ENCODE assay signal across 9 cellular contexts in the genomic region with DNA sequence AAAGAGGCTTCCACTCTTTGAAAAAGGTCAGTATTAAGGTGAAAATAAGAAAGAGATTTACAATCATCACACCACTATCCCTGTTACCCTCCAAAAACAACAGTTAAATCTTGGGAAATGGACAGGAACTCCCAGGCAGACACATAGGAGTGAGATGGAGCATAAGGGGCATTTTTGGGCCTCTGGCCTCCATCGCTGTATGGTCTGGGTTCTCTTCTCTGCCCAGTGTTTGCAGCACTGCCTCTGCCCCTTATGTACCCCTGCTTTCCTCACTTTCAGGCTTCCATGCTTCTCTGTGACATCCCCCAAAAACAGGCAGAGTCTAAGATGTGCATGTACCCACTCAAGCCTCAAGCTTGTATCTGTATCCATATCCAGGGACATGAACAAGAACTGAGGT. TPM values are rescaled to one million over a fixed set of nuclear protein-coding genes. Genes with fewer than 3 reads are reported as not detected.
DNase-seq lines count a peak whose midpoint lies in the region; ATAC-seq and TF ChIP-seq lines count a peak whose summit lies in the region.
"Had no signal": no experiment of that assay in that cellular context is flagged by ENCODE, and none has a peak within 500 bp of the region (broad histone marks: within the 10 kb centered on the region; RNA-seq: fewer than 3 reads in every experiment).

No MANE protein-coding gene starts in this region.

- POLR2A ChIA-PET in IMR-90 (lab: Charles Lee; ENCODE audit: unreplicated experiment) = no interaction called here

- peak overlapping the region; percentile 80 to 88 for H4K8ac ChIP-seq in IMR-90 (ENCODE audit: low read depth in 2 of 2, low read length in 2 of 2)

- H2AK5ac ChIP-seq in IMR-90 (ENCODE audit: low read depth, low read length) = peak overlapping the region; percentile 93

- H3K9me3 ChIP-seq in IMR-90 (ENCODE audit: control insufficient read depth, insufficient read depth, low read length) (no peaks in the 10 kb centered on the region), right cardiac atrium (ENCODE audit: control insufficient read depth, low read length) (no peaks in the 10 kb centered on the region), smooth muscle cell (replicated peaks; ENCODE audit: low read depth) (no peaks in the 10 kb centered on the region), osteoblast (ENCODE audit: low read depth, low read length) (no peaks in the 10 kb centered on the region)
- H3K9me3 ChIP-seq: SJSA1 had no signal

- H2BK120ac ChIP-seq in IMR-90 (ENCODE audit: low read depth, low read length) = peak overlapping the region; percentile 90

- H3K23ac ChIP-seq in IMR-90 (ENCODE audit: low read depth, low read length) = peak overlapping the region; percentile 100

- H3K36me3 Mint-ChIP-seq in activated T-helper 2 cell treated with anti-CD3 and anti-CD28 coated beads, Interferon-gamma antibody, Interleukin-2, Interleukin-4, amounts not matched to agents 10 μg/mL and 5 μg/mL and 100 μg/mL, durations not matched to agents 14 hours and 24 hours and 36 hours (ENCODE audit: low read depth) = peaks cover 19% of the 10 kb centered on the region

- in situ Hi-C loops in IMR-90 (cut with MboI; ENCODE audit: low sequenced_read_pairs) = loop anchor here (10.0 kb wide), 1 partner anchor 191 kb away; no protein-coding TSS in a partner anchor

- TF ChIP-seq POLR2A in IMR-90 (IDR thresholded peaks at IDR 0.05; ENCODE audit: low read depth, low read length) = no peak

- no peaks in the 10 kb centered on the region for H3K9me3 Mint-ChIP-seq in activated T-helper 2 cell treated with anti-CD3 and anti-CD28 coated beads, Interferon-gamma antibody, Interleukin-2, Interleukin-4, amounts not matched to agents 10 μg/mL and 5 μg/mL and 100 μg/mL, durations not matched to agents 14 hours and 24 hours and 36 hours

- peaks cover 3% of the 10 kb centered on the region; the same call in 1 of the 2 replicates for H3K9me1 ChIP-seq in IMR-90 (ENCODE audit: insufficient read depth, low read length)

- ATAC-seq in IMR-90 (ENCODE audit: low read depth) = no peak
- no peak for ATAC-seq in right cardiac atrium

- peaks cover 43% of the 10 kb centered on the region for H3K4me1 Mint-ChIP-seq in activated T-helper 2 cell treated with anti-CD3 and anti-CD28 coated beads, Interferon-gamma antibody, Interleukin-2, Interleukin-4, amounts not matched to agents 10 μg/mL and 5 μg/mL and 100 μg/mL, durations not matched to agents 14 hours and 24 hours and 36 hours (ENCODE audit: low read depth)

- H3K4me1 ChIP-seq in IMR-90 (ENCODE audit: control insufficient read depth, insufficient read depth, low read length) (peaks cover 33% of the 10 kb centered on the region), right cardiac atrium (ENCODE audit: control insufficient read depth, insufficient read depth, low read length) (peaks cover 3% of the 10 kb centered on the region), smooth muscle cell (ENCODE audit: low read depth) (peaks cover 15% of the 10 kb centered on the region), osteoblast (ENCODE audit: insufficient read depth, low read length) (peaks cover 5% of the 10 kb centered on the region)

- H3K9ac ChIP-seq in IMR-90 (ENCODE audit: low read depth, low read length) (peak overlapping the region; percentile 100), smooth muscle cell (ENCODE audit: low read depth) (peak overlapping the region; percentile 81)

- H2AFZ ChIP-seq in IMR-90 (replicated peaks; ENCODE audit: low read length, poor library complexity) = peak overlapping the region; percentile 6
- peak overlapping the region; percentile 26 for H2AFZ ChIP-seq in smooth muscle cell (ENCODE audit: low read depth)
- H2AFZ ChIP-seq in osteoblast (ENCODE audit: low read length) = no peak overlapping the region

- H3K4me3 ChIP-seq in IMR-90 (ENCODE audit: insufficient read depth, low read depth, low read length) (no peak overlapping the region), right cardiac atrium (ENCODE audit: low read length) (no peak overlapping the region), smooth muscle cell (peak overlapping the region; percentile 72), osteoblast (ENCODE audit: insufficient read depth, low read length) (no peak overlapping the region)

- intact Hi-C loops in IMR-90 (cut with micrococcal nuclease) = no loop called here
- intact Hi-C loops in activated T-helper 2 cell treated with anti-CD3 and anti-CD28 coated beads, Interferon-gamma antibody, Interleukin-2, Interleukin-4, amounts not matched to agents 10 μg/mL and 5 μg/mL and 100 μg/mL, durations not matched to agents 14 hours and 24 hours and 36 hours (cut with micrococcal nuclease) = no loop called here
- intact Hi-C loops in right cardiac atrium (cut with DNase I) = no loop called here

- H3K27me3 ChIP-seq in IMR-90 (ENCODE audit: control insufficient read depth, insufficient read depth, low read length) = no peaks in the 10 kb centered on the region
- H3K27me3 ChIP-seq in right cardiac atrium (ENCODE audit: control insufficient read depth, insufficient read depth) = no peaks in the 10 kb centered on the region
- H3K27me3 ChIP-seq in smooth muscle cell (ENCODE audit: low read depth) = peaks cover 6% of the 10 kb centered on the region
- H3K27me3 ChIP-seq in osteoblast (ENCODE audit: insufficient read depth, low read length) = peaks cover 83% of the 10 kb centered on the region
- H3K27me3 ChIP-seq: SJSA1 had no signal

- peak overlapping the region; percentile 96 for H2BK5ac ChIP-seq in IMR-90 (ENCODE audit: low read depth, low read length, poor library complexity, severe bottlenecking)

- H4K20me1 ChIP-seq in IMR-90 (ENCODE audit: insufficient read depth, low read length) = no peaks in the 10 kb centered on the region
- H4K20me1 ChIP-seq in smooth muscle cell (ENCODE audit: low read depth) = no peaks in the 10 kb centered on the region
- no peaks in the 10 kb centered on the region for H4K20me1 ChIP-seq in osteoblast (ENCODE audit: insufficient read depth, low read length)

- H3K27ac ChIP-seq in IMR-90 (ENCODE audit: insufficient read depth, low read length) (peak overlapping the region; percentile 99), right cardiac atrium (ENCODE audit: low read length) (peak overlapping the region; percentile 50), smooth muscle cell (ENCODE audit: low read depth) (peak overlapping the region; percentile 93), osteoblast (ENCODE audit: low read depth, low read length) (no peak overlapping the region)
- H3K27ac ChIP-seq: SJSA1 had no signal

- peaks cover 30% of the 10 kb centered on the region for H3F3A ChIP-seq in smooth muscle cell (ENCODE audit: low read depth)

- WGBS in IMR-90 (ENCODE audit: extremely low coverage in 2 of 2, insufficient read length in 1 of 2), 2 experiments = no CpG with 5 or more reads among the region's 1 CpG
- WGBS in right cardiac atrium = 95% methylated on average over 1 of the region's 1 CpG
- 89% methylated on average over 1 of the region's 1 CpG for whole genome bisulfite sequencing in smooth muscle cell (ENCODE audit: low lambda C conversion rate)

- DNase-seq in IMR-90 (peak; percentile 17), right cardiac atrium (no peak), smooth muscle cell (lab: John Stamatoyannopoulos, UW; ENCODE audit: unreplicated experiment) (no peak), NOMO-1 treated with DMSO at 0.1 percent for 48 hours (lab: John Stamatoyannopoulos, UW; ENCODE audit: unreplicated experiment) (no peak), pons (ENCODE audit: low spot score) (no peak), osteoblast (ENCODE audit: insufficient read length, low spot score, missing footprints) (no peak)
- no peak for DNase-seq in activated T-helper 2 cell treated with anti-CD3 and anti-CD28 coated beads, Interferon-gamma antibody, Interleukin-2, Interleukin-4, amounts not matched to agents 10 μg/mL and 5 μg/mL and 100 μg/mL, durations not matched to agents 14 hours and 24 hours and 36 hours (ENCODE audit: low spot score)
- DNase-seq: occipital lobe had no signal

- peak overlapping the region; percentile 91 for H4K91ac ChIP-seq in IMR-90 (ENCODE audit: insufficient read depth, low read depth, low read length)

- H3K36me3 ChIP-seq in IMR-90 (ENCODE audit: control insufficient read depth, insufficient read depth, low read length) (peaks cover 31% of the 10 kb centered on the region), smooth muscle cell (ENCODE audit: low read depth) (no peaks in the 10 kb centered on the region), osteoblast (ENCODE audit: insufficient read depth, low read length) (no peaks in the 10 kb centered on the region)

- H3K27ac Mint-ChIP-seq in activated T-helper 2 cell treated with anti-CD3 and anti-CD28 coated beads, Interferon-gamma antibody, Interleukin-2, Interleukin-4, amounts not matched to agents 10 μg/mL and 5 μg/mL and 100 μg/mL, durations not matched to agents 14 hours and 24 hours and 36 hours = peak overlapping the region; percentile 43

- TF ChIP-seq CTCF in IMR-90 (conservative IDR thresholded peaks at IDR 0.05; ENCODE audit: low read depth, low read length) (no peak), smooth muscle cell (IDR thresholded peaks at IDR 0.05; ENCODE audit: borderline replicate concordance, insufficient read depth, poor library complexity, severe bottlenecking) (no peak), osteoblast (IDR thresholded peaks at IDR 0.05; ENCODE audit: extremely low read depth, low read depth, low read length) (no peak)

- peak overlapping the region; percentile 85 for H3K56ac ChIP-seq in IMR-90 (ENCODE audit: extremely low read depth, insufficient read depth, low read length)

- CTCF ChIA-PET in IMR-90 (lab: Yijun Ruan, JAX) = no interaction called here

- H3K4ac ChIP-seq in IMR-90 (ENCODE audit: low read depth, low read length) = peak overlapping the region; percentile 98

- H2BK15ac ChIP-seq in IMR-90 (ENCODE audit: low read depth, low read length) = peak overlapping the region; percentile 95

- H3K79me2 ChIP-seq in smooth muscle cell (ENCODE audit: low read depth) = peaks cover 32% of the 10 kb centered on the region
- peaks cover 4% of the 10 kb centered on the region for H3K79me2 ChIP-seq in osteoblast (ENCODE audit: insufficient read depth, low read length)

- H3K27me3 Mint-ChIP-seq in activated T-helper 2 cell treated with anti-CD3 and anti-CD28 coated beads, Interferon-gamma antibody, Interleukin-2, Interleukin-4, amounts not matched to agents 10 μg/mL and 5 μg/mL and 100 μg/mL, durations not matched to agents 14 hours and 24 hours and 36 hours (ENCODE audit: low read depth) = peaks cover 1% of the 10 kb centered on the region

- no TSS peak for BruUV-seq in IMR-90 (replicated peaks; lab: Mats Ljungman, UMichigan)

- H3K4me3 Mint-ChIP-seq in activated T-helper 2 cell treated with anti-CD3 and anti-CD28 coated beads, Interferon-gamma antibody, Interleukin-2, Interleukin-4, amounts not matched to agents 10 μg/mL and 5 μg/mL and 100 μg/mL, durations not matched to agents 14 hours and 24 hours and 36 hours (ENCODE audit: low read depth) = peak overlapping the region; percentile 94

- H3K4me2 ChIP-seq in IMR-90 (ENCODE audit: low read depth, low read length) (peak overlapping the region; percentile 80), smooth muscle cell (peak overlapping the region; percentile 98), osteoblast (ENCODE audit: insufficient read depth, low read length) (no peak overlapping the region)

- H3K79me1 ChIP-seq in IMR-90 (ENCODE audit: low read depth in 1 of 2, low read length in 2 of 2) = peaks cover 4 to 25% of the 10 kb centered on the region in 2 experiments; a peak in 2 of 4 replicates

- H2AK9ac ChIP-seq in IMR-90 (replicated peaks; ENCODE audit: low read depth, low read length, poor library complexity) = peak overlapping the region; percentile 50

- H4K5ac ChIP-seq in IMR-90 (ENCODE audit: low read depth, low read length) = peak overlapping the region; percentile 81

- H3K14ac ChIP-seq in IMR-90 (replicated peaks; ENCODE audit: low read depth, low read length) = peak overlapping the region; percentile 97

- no peak for TF ChIP-seq RAD21 in IMR-90 (IDR thresholded peaks at IDR 0.05; ENCODE audit: low read length)

- dilution Hi-C loops in IMR-90 (cut with HindIII; ENCODE audit: low sequenced_read_pairs, unreplicated experiment) = no loop called here

- H2BK20ac ChIP-seq in IMR-90 (ENCODE audit: low read depth, low read length) = peak overlapping the region; percentile 93

- H3K18ac ChIP-seq in IMR-90 (ENCODE audit: low read depth, low read length) = peak overlapping the region; percentile 83

RNA-seq across cellular contexts. Expression of gene HOXB2, which starts 0.6 kb away (rescaled TPM):
- total RNA-seq in IMR-90 (2012; rRNA removed) (2.7 and 3.1 TPM in 2 replicates), right cardiac atrium (1 to 10 TPM; 2.4 to 9.9 (median 6.0) TPM), smooth muscle cell (16.9 and 40.4 TPM in 2 replicates), osteoblast (2.1 and 3.3 TPM in 2 replicates)
- polyA plus RNA-seq in IMR-90 (2012; rRNA removed) (29.9 and 33.8 TPM in 2 replicates), right cardiac atrium (5.5 TPM), smooth muscle cell (26.5 and 35.6 TPM in 2 replicates)
- 31.5 and 50.7 TPM in 2 replicates for polyA plus RNA-seq in IMR-90 (2012; cell fraction: cytosol; rRNA removed)
- polyA plus RNA-seq in IMR-90 (2012; cell fraction: nucleus; rRNA removed; ENCODE audit: low replicate concordance) = 69.3 and 123 TPM in 2 replicates
- 22.2 and 23.9 TPM in 2 replicates for total RNA-seq in activated T-helper 2 cell treated with anti-CD3 and anti-CD28 coated beads, Interferon-gamma antibody, Interleukin-2, Interleukin-4, amounts not matched to agents 10 μg/mL and 5 μg/mL and 100 μg/mL, durations not matched to agents 14 hours and 24 hours and 36 hours

RNA-seq across cellular contexts. Expression of gene HOXB1, which starts 14.7 kb away (rescaled TPM):
- total RNA-seq in IMR-90 (2012; rRNA removed) = not detected in 2 replicates
- polyA plus RNA-seq in IMR-90 (2012; rRNA removed) = not detected in 2 replicates
- not detected in 2 replicates for polyA plus RNA-seq in IMR-90 (2012; cell fraction: cytosol; rRNA removed)
- 0.05 TPM in 1 of 2 replicates, not detected in the other for polyA plus RNA-seq in IMR-90 (2012; cell fraction: nucleus; rRNA removed; ENCODE audit: low replicate concordance)
- total RNA-seq in activated T-helper 2 cell treated with anti-CD3 and anti-CD28 coated beads, Interferon-gamma antibody, Interleukin-2, Interleukin-4, amounts not matched to agents 10 μg/mL and 5 μg/mL and 100 μg/mL, durations not matched to agents 14 hours and 24 hours and 36 hours = not detected in 2 replicates
- not detected for total RNA-seq in right cardiac atrium
- polyA plus RNA-seq in right cardiac atrium = not detected
- not detected in 2 replicates for total RNA-seq in smooth muscle cell
- not detected in 2 replicates for polyA plus RNA-seq in smooth muscle cell
- not detected in 2 replicates for total RNA-seq in osteoblast
- total RNA-seq: occipital lobe, SJSA1 had no signal

RNA-seq across cellular contexts. Expression of gene HOXB4, which starts 32.6 kb away (rescaled TPM):
- total RNA-seq in IMR-90 (2012; rRNA removed) (1.9 and 2.0 TPM in 2 replicates), right cardiac atrium (1 to 10 TPM in 1 of 4 donors, under 1 TPM in 3; 0.38 to 1.1 (median 0.52) TPM), smooth muscle cell (0.72 and 2.6 TPM in 2 replicates), osteoblast (0.29 and 0.36 TPM in 2 replicates)
- polyA plus RNA-seq in IMR-90 (2012; rRNA removed) (7.8 and 8.5 TPM in 2 replicates), right cardiac atrium (1.1 TPM), smooth muscle cell (0.96 and 1.0 TPM in 2 replicates)
- 2.2 and 4.1 TPM in 2 replicates for polyA plus RNA-seq in IMR-90 (2012; cell fraction: cytosol; rRNA removed)
- 17.8 and 38.5 TPM in 2 replicates for polyA plus RNA-seq in IMR-90 (2012; cell fraction: nucleus; rRNA removed; ENCODE audit: low replicate concordance)
- 3.0 and 3.3 TPM in 2 replicates for total RNA-seq in activated T-helper 2 cell treated with anti-CD3 and anti-CD28 coated beads, Interferon-gamma antibody, Interleukin-2, Interleukin-4, amounts not matched to agents 10 μg/mL and 5 μg/mL and 100 μg/mL, durations not matched to agents 14 hours and 24 hours and 36 hours
- total RNA-seq: occipital lobe had no signal

RNA-seq across cellular contexts. Expression of gene HOXB3, which starts 44.5 kb away (rescaled TPM):
- 6.3 and 8.6 TPM in 2 replicates for total RNA-seq in IMR-90 (2012; rRNA removed)
- 59.6 and 76.4 TPM in 2 replicates for polyA plus RNA-seq in IMR-90 (2012; rRNA removed)
- polyA plus RNA-seq in IMR-90 (2012; cell fraction: cytosol; rRNA removed) = 31.9 and 71.7 TPM in 2 replicates
- 383 and 595 TPM in 2 replicates for polyA plus RNA-seq in IMR-90 (2012; cell fraction: nucleus; rRNA removed; ENCODE audit: low replicate concordance)
- 3.8 and 4.6 TPM in 2 replicates for total RNA-seq in activated T-helper 2 cell treated with anti-CD3 and anti-CD28 coated beads, Interferon-gamma antibody, Interleukin-2, Interleukin-4, amounts not matched to agents 10 μg/mL and 5 μg/mL and 100 μg/mL, durations not matched to agents 14 hours and 24 hours and 36 hours
- 1 to 10 TPM; 1.2 to 2.3 (median 2.2) TPM for total RNA-seq in right cardiac atrium
- polyA plus RNA-seq in right cardiac atrium = 2.8 TPM
- 5.1 and 9.1 TPM in 2 replicates for total RNA-seq in smooth muscle cell
- 2.8 and 4.4 TPM in 2 replicates for polyA plus RNA-seq in smooth muscle cell
- total RNA-seq in osteoblast = 1.5 and 1.8 TPM in 2 replicates
- total RNA-seq: occipital lobe had no signal

RNA-seq across cellular contexts. Expression of gene HOXB5, which starts 48.0 kb away (rescaled TPM):
- total RNA-seq in IMR-90 (2012; rRNA removed) (0.54 and 0.56 TPM in 2 replicates), right cardiac atrium (under 1 TPM in 3 of 4 donors, not detected in 1; 0.12 to 0.37 (median 0.14) TPM), smooth muscle cell (0.49 and 0.94 TPM in 2 replicates), osteoblast (not detected in 2 replicates)
- polyA plus RNA-seq in IMR-90 (2012; rRNA removed) (18.0 and 18.1 TPM in 2 replicates), right cardiac atrium (0.14 TPM), smooth muscle cell (1.4 and 1.8 TPM in 2 replicates)
- polyA plus RNA-seq in IMR-90 (2012; cell fraction: cytosol; rRNA removed) = 19.7 and 32.7 TPM in 2 replicates
- polyA plus RNA-seq in IMR-90 (2012; cell fraction: nucleus; rRNA removed; ENCODE audit: low replicate concordance) = 13.4 and 16.5 TPM in 2 replicates
- total RNA-seq in activated T-helper 2 cell treated with anti-CD3 and anti-CD28 coated beads, Interferon-gamma antibody, Interleukin-2, Interleukin-4, amounts not matched to agents 10 μg/mL and 5 μg/mL and 100 μg/mL, durations not matched to agents 14 hours and 24 hours and 36 hours = not detected in 2 replicates
- total RNA-seq: occipital lobe had no signal
